In genomic region chr11:44737222-44737621, GRCh38 we compare ENCODE assay signal across 17 cellular contexts. TPM values are rescaled to one million over a fixed set of nuclear protein-coding genes. Genes with fewer than 3 reads are reported as not detected.
DNase-seq lines count a peak whose midpoint lies in the region; ATAC-seq and TF ChIP-seq lines count a peak whose summit lies in the region.
"Had no signal": no experiment of that assay in that cellular context is flagged by ENCODE, and none has a peak within 500 bp of the region (broad histone marks: within the 10 kb centered on the region; RNA-seq: fewer than 3 reads in every experiment).

No MANE protein-coding gene starts in this region.

- peaks cover 15% of the 10 kb centered on the region for H3K27me3 Mint-ChIP-seq in activated naive CD8-positive, alpha-beta T cell treated with anti-CD3 and anti-CD28 coated beads, Interleukin-2, amount 50 U/mL, for 24 hours
- H3K27me3 Mint-ChIP-seq in nephron (ENCODE audit: low read depth), result no peaks in the 10 kb centered on the region
- H3K27me3 Mint-ChIP-seq in stimulated activated naive B cell treated with anti-CD40 and anti-IgM and Interleukin-4, amounts not matched to agents 10 μg/mL and 1 μg/mL and 100 μg/mL, for 72 hours, result peaks cover 33 to 77% of the 10 kb centered on the region in 2 donors
- H3K27me3 Mint-ChIP-seq: CD4-positive, alpha-beta T cell had no signal

- peak overlapping the region; percentile 40 for H3K27ac Mint-ChIP-seq in activated naive CD8-positive, alpha-beta T cell treated with anti-CD3 and anti-CD28 coated beads, Interleukin-2, amount 50 U/mL, for 24 hours
- peak overlapping the region in 2 of 3 experiments; percentile 10 to 68 for H3K27ac Mint-ChIP-seq in nephron
- peak overlapping the region; percentile 44 for H3K27ac Mint-ChIP-seq in stimulated activated naive B cell treated with anti-CD40 and anti-IgM and Interleukin-4, amounts not matched to agents 10 μg/mL and 1 μg/mL and 100 μg/mL, for 72 hours
- H3K27ac Mint-ChIP-seq: CD4-positive, alpha-beta T cell; HFFc6 had no signal

- POLR2A ChIA-PET in GM10248 (lab: Yijun Ruan, JAX), result no interaction called here

- ATAC-seq in left ventricle myocardium superior (no peak), HG03439 (IDR thresholded peaks at IDR 0.05; ENCODE audit: unreplicated experiment) (no peak)
- ATAC-seq in activated naive CD8-positive, alpha-beta T cell treated with anti-CD3 and anti-CD28 coated beads, Interleukin-2, amount 50 U/mL, for 24 hours, result peak; percentile 77
- no peak for ATAC-seq in stimulated activated naive B cell treated with anti-CD40 and anti-IgM and Interleukin-4, amounts not matched to agents 10 μg/mL and 1 μg/mL and 100 μg/mL, for 72 hours (replicated peaks)

- H3K4me3 Mint-ChIP-seq in activated naive CD8-positive, alpha-beta T cell treated with anti-CD3 and anti-CD28 coated beads, Interleukin-2, amount 50 U/mL, for 24 hours, result no peak overlapping the region
- H3K4me3 Mint-ChIP-seq in nephron, result no peak overlapping the region
- H3K4me3 Mint-ChIP-seq in stimulated activated naive B cell treated with anti-CD40 and anti-IgM and Interleukin-4, amounts not matched to agents 10 μg/mL and 1 μg/mL and 100 μg/mL, for 72 hours, result no peak overlapping the region
- H3K4me3 Mint-ChIP-seq: CD4-positive, alpha-beta T cell; HFFc6 had no signal

- TF ChIP-seq CTCF in nephron (IDR thresholded peaks at IDR 0.05; ENCODE audit: unreplicated experiment in 3 of 3), result no peak
- no peak for TF ChIP-seq CTCF in GM10248 (IDR thresholded peaks at IDR 0.05; ENCODE audit: control extremely low read depth, extremely low read depth, low read depth, missing control alignments)

- no peaks in the 10 kb centered on the region for H3K9me3 Mint-ChIP-seq in activated naive CD8-positive, alpha-beta T cell treated with anti-CD3 and anti-CD28 coated beads, Interleukin-2, amount 50 U/mL, for 24 hours
- no peaks in the 10 kb centered on the region for H3K9me3 Mint-ChIP-seq in nephron
- no peaks in the 10 kb centered on the region for H3K9me3 Mint-ChIP-seq in stimulated activated naive B cell treated with anti-CD40 and anti-IgM and Interleukin-4, amounts not matched to agents 10 μg/mL and 1 μg/mL and 100 μg/mL, for 72 hours
- H3K9me3 Mint-ChIP-seq: CD4-positive, alpha-beta T cell; HFFc6 had no signal

- H3K36me3 Mint-ChIP-seq in activated naive CD8-positive, alpha-beta T cell treated with anti-CD3 and anti-CD28 coated beads, Interleukin-2, amount 50 U/mL, for 24 hours (ENCODE audit: low read depth), result no peaks in the 10 kb centered on the region
- H3K36me3 Mint-ChIP-seq in nephron (ENCODE audit: low read depth), result peaks cover 4% of the 10 kb centered on the region
- no peaks in the 10 kb centered on the region for H3K36me3 Mint-ChIP-seq in stimulated activated naive B cell treated with anti-CD40 and anti-IgM and Interleukin-4, amounts not matched to agents 10 μg/mL and 1 μg/mL and 100 μg/mL, for 72 hours

- intact Hi-C loops in cardiac septum (cut with DNase I) (no loop called here), left ventricle myocardium superior (cut with micrococcal nuclease) (no loop called here)

- peak; percentile 41 for DNase-seq in cardiac septum (ENCODE audit: low spot score)
- DNase-seq in left ventricle myocardium superior, result no peak
- peak; percentile 29 for DNase-seq in activated naive CD8-positive, alpha-beta T cell treated with anti-CD3 and anti-CD28 coated beads, Interleukin-2, amount 50 U/mL, for 24 hours
- no peak for DNase-seq in stimulated activated naive B cell treated with anti-CD40 and anti-IgM and Interleukin-4, amounts not matched to agents 10 μg/mL and 1 μg/mL and 100 μg/mL, for 72 hours
- no peak for DNase-seq in GM10248 (ENCODE audit: extremely low spot score)
- DNase-seq: CD4-positive, alpha-beta T cell; DMS79 treated with DMSO at 0.1 percent for 48 hours; HFFc6; KG1; NCI-H1092 treated with DMSO at 0.1 percent for 48 hours; NCI-H1694; NCI-H2107; NCI-H345; NCI-H526 treated with DMSO at 0.1 percent for 48 hours; NK-92 treated with Interleukin-12 subunit alpha and Interleukin-12 subunit beta, amount 100 ng/mL, for 24 hours had no signal

- H3K4me1 Mint-ChIP-seq in activated naive CD8-positive, alpha-beta T cell treated with anti-CD3 and anti-CD28 coated beads, Interleukin-2, amount 50 U/mL, for 24 hours, result peaks cover 17% of the 10 kb centered on the region
- peaks cover 71% of the 10 kb centered on the region for H3K4me1 Mint-ChIP-seq in nephron
- H3K4me1 Mint-ChIP-seq in stimulated activated naive B cell treated with anti-CD40 and anti-IgM and Interleukin-4, amounts not matched to agents 10 μg/mL and 1 μg/mL and 100 μg/mL, for 72 hours, result peaks cover 0 to 6% of the 10 kb centered on the region in 2 donors

- CTCF ChIA-PET in GM10248 (lab: Yijun Ruan, JAX), result interaction anchor here (1.6 kb wide), 1 partner anchor 158 kb away, joined by 4 read pairs; no protein-coding TSS in a partner anchor

RNA-seq across cellular contexts. Expression of gene TSPAN18, which starts 10.5 kb away (rescaled TPM):
- total RNA-seq in cardiac septum (153 TPM), left ventricle myocardium superior (94.6 TPM)

Comparison
In these comparisons a context has a peak if more than half of its experiments do, and no peak if none do; other contexts are left out.
1. DNase-seq: peak in cardiac septum (single experiment) and activated naive CD8-positive, alpha-beta T cell treated with anti-CD3 and anti-CD28 coated beads, Interleukin-2, amount 50 U/mL, for 24 hours (single experiment); none in left ventricle myocardium superior (single experiment), stimulated activated naive B cell treated with anti-CD40 and anti-IgM and Interleukin-4, amounts not matched to agents 10 μg/mL and 1 μg/mL and 100 μg/mL, for 72 hours (single experiment) and GM10248 (single experiment).
2. Peak in every context shown above with its lines, with median percentiles within 50 percentile points of each other: H3K27ac Mint-ChIP-seq.